Comparison of ENCODE assay signal across 18 cellular contexts in the genomic region with DNA sequence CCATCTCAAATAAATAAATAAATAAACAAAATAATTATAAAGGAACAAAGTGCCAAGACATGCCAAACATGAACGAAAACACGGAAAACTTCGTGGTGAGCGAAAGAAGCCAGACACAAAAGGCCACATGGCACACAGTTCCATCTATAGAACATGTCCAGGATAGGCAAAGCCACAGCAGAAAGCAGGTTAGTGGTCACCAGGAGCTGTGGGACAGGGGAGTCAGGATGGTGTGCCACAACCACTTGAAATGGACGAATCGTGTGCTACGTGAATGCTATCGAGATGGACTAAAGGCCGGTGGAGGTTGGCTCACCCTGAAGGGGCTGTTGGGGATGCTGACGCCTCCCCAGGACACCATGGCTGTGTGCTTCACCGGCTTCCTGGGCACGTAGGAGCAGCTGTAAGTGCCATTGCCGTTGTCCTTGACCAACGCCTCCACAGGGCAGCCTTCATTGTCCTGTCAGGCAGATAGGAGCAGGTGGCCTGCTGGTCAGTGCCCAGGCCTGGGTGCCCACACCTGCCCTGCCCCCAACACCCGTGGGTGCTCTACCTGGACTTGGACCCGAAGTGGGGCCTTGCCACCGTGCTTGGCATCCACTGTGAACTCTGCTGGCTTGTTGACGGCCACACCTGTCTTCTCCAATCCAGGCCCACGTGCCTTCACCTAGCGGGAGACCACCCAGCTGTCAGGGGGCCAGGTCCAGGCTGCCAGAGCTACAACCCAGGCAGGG. TPM values are rescaled to one million over a fixed set of nuclear protein-coding genes. Genes with fewer than 3 reads are reported as not detected.
DNase-seq lines count a peak whose midpoint lies in the region; ATAC-seq and TF ChIP-seq lines count a peak whose summit lies in the region.
"Had no signal": no experiment of that assay in that cellular context is flagged by ENCODE, and none has a peak within 500 bp of the region (broad histone marks: within the 10 kb centered on the region; RNA-seq: fewer than 3 reads in every experiment).

No MANE protein-coding gene starts in this region.

- H2AK9ac ChIP-seq in IMR-90 (replicated peaks; ENCODE audit: low read depth, low read length, poor library complexity): peak overlapping the region; percentile 65

- H3K27me3 ChIP-seq in CD4-positive, alpha-beta memory T cell (ENCODE audit: insufficient read depth, low read length): no peaks in the 10 kb centered on the region
- no peaks in the 10 kb centered on the region for H3K27me3 ChIP-seq in IMR-90 (ENCODE audit: control insufficient read depth, insufficient read depth, low read length)
- no peaks in the 10 kb centered on the region for H3K27me3 ChIP-seq in rectal smooth muscle tissue (ENCODE audit: control insufficient read depth, insufficient read depth, low read length)

- H3K27ac ChIP-seq in CD4-positive, alpha-beta memory T cell (ENCODE audit: low read depth, low read length): no peak overlapping the region
- H3K27ac ChIP-seq in IMR-90 (ENCODE audit: insufficient read depth, low read length) (no peak overlapping the region), rectal smooth muscle tissue (ENCODE audit: low read depth, low read length) (peak overlapping the region; percentile 62)

- H3K79me1 ChIP-seq in IMR-90 (ENCODE audit: low read depth in 1 of 2, low read length in 2 of 2): peaks cover 0 to 27% of the 10 kb centered on the region in 2 experiments; a peak in 1 of 4 replicates

- H3K9me1 ChIP-seq in IMR-90 (ENCODE audit: insufficient read depth, low read length): no peaks in the 10 kb centered on the region; the same call in 1 of the 2 replicates

- H4K8ac ChIP-seq in IMR-90 (ENCODE audit: low read depth in 2 of 2, low read length in 2 of 2): no peak overlapping the region

- no peak overlapping the region for H3K4ac ChIP-seq in IMR-90 (ENCODE audit: low read depth, low read length)

- H3K9ac ChIP-seq in IMR-90 (ENCODE audit: low read depth, low read length): no peak overlapping the region
- no peak overlapping the region for H3K9ac ChIP-seq in rectal smooth muscle tissue (ENCODE audit: low read length)

- 79% methylated on average over 9 of the region's 20 CpGs; no CpG with 5 or more reads in 1 of the 2 experiments for WGBS in IMR-90 (ENCODE audit: extremely low coverage in 2 of 2, insufficient read length in 1 of 2), 2 experiments

- TF ChIP-seq POLR2A in IMR-90 (IDR thresholded peaks at IDR 0.05; ENCODE audit: low read depth, low read length): no peak

- H2AK5ac ChIP-seq in IMR-90 (ENCODE audit: low read depth, low read length): no peak overlapping the region

- no peak overlapping the region for H3K56ac ChIP-seq in IMR-90 (ENCODE audit: extremely low read depth, insufficient read depth, low read length)

- no peak for DNase-seq in CD4-positive, alpha-beta memory T cell
- DNase-seq in IMR-90 (no peak), endothelial cell (ENCODE audit: low spot score) (no peak), activated T-cell treated with anti-CD3 and anti-CD28 coated beads for 4 hours (no peak), midbrain (lab: John Stamatoyannopoulos, UW) (no peak), SKM-1 (lab: John Stamatoyannopoulos, UW; ENCODE audit: unreplicated experiment) (no peak)
- no peak for DNase-seq in activated naive CD4-positive, alpha-beta T cell treated with anti-CD3 and anti-CD28 coated beads, Interleukin-2, amount 50 U/mL, for 72 hours (ENCODE audit: low spot score in 2 of 2)
- DNase-seq: AML-193; CD4-positive, CD25-positive, alpha-beta regulatory T cell; DND-41; H9; Kasumi-1; NCI-H1105 treated with DMSO at 0.1 percent for 48 hours; NCI-H187 treated with DMSO at 0.1 percent for 48 hours; NCI-H446; NCI-H774; SHP77 had no signal

- no TSS peak for BruUV-seq in IMR-90 (replicated peaks; lab: Mats Ljungman, UMichigan)

- no peak overlapping the region for H3K23ac ChIP-seq in IMR-90 (ENCODE audit: low read depth, low read length)

- dilution Hi-C loops in IMR-90 (cut with HindIII; ENCODE audit: low sequenced_read_pairs, unreplicated experiment): no loop called here

- ATAC-seq in IMR-90 (ENCODE audit: low read depth): no peak
- no peak for ATAC-seq in activated naive CD4-positive, alpha-beta T cell treated with anti-CD3 and anti-CD28 coated beads, Interleukin-2, amount 50 U/mL, for 72 hours

- H3K9me3 Mint-ChIP-seq in CD4-positive, alpha-beta memory T cell: no peaks in the 10 kb centered on the region
- no peaks in the 10 kb centered on the region for H3K9me3 Mint-ChIP-seq in endothelial cell (ENCODE audit: unreplicated experiment)
- no peaks in the 10 kb centered on the region for H3K9me3 Mint-ChIP-seq in activated naive CD4-positive, alpha-beta T cell treated with anti-CD3 and anti-CD28 coated beads, Interleukin-2, amount 50 U/mL, for 72 hours

- H4K91ac ChIP-seq in IMR-90 (ENCODE audit: insufficient read depth, low read depth, low read length): no peak overlapping the region

- in situ Hi-C loops in IMR-90 (cut with MboI; ENCODE audit: low sequenced_read_pairs): no loop called here

- H4K5ac ChIP-seq in IMR-90 (ENCODE audit: low read depth, low read length): no peak overlapping the region

- no peak overlapping the region for H2BK20ac ChIP-seq in IMR-90 (ENCODE audit: low read depth, low read length)

- H3K18ac ChIP-seq in IMR-90 (ENCODE audit: low read depth, low read length): no peak overlapping the region

- no peaks in the 10 kb centered on the region for H3K9me3 ChIP-seq in CD4-positive, alpha-beta memory T cell (ENCODE audit: control insufficient read depth in 1 of 2, low read length in 2 of 2)
- no peaks in the 10 kb centered on the region for H3K9me3 ChIP-seq in IMR-90 (ENCODE audit: control insufficient read depth, insufficient read depth, low read length)

- no peak overlapping the region for H2BK15ac ChIP-seq in IMR-90 (ENCODE audit: low read depth, low read length)

- H3K27me3 Mint-ChIP-seq in CD4-positive, alpha-beta memory T cell: no peaks in the 10 kb centered on the region
- peaks cover 6% of the 10 kb centered on the region for H3K27me3 Mint-ChIP-seq in endothelial cell (ENCODE audit: unreplicated experiment)

- CTCF ChIA-PET in CD4-positive, alpha-beta memory T cell (lab: Charles Lee; ENCODE audit: partially characterized antibody): interaction anchor here (1.9 kb wide), 1 partner anchor 11 kb away, joined by 4 read pairs; a partner anchor contains a TSS
- CTCF ChIA-PET in IMR-90 (lab: Yijun Ruan, JAX): no interaction called here

- H3K36me3 ChIP-seq in CD4-positive, alpha-beta memory T cell (ENCODE audit: insufficient read depth, low read length): peaks cover 82% of the 10 kb centered on the region
- H3K36me3 ChIP-seq in IMR-90 (ENCODE audit: control insufficient read depth, insufficient read depth, low read length) (peaks cover 89% of the 10 kb centered on the region), rectal smooth muscle tissue (ENCODE audit: control insufficient read depth, insufficient read depth, low read length) (peaks cover 43% of the 10 kb centered on the region)

- no peak overlapping the region for H3K4me2 ChIP-seq in IMR-90 (ENCODE audit: low read depth, low read length)

- no peak overlapping the region for H3K14ac ChIP-seq in IMR-90 (replicated peaks; ENCODE audit: low read depth, low read length)

- H3K4me1 Mint-ChIP-seq in CD4-positive, alpha-beta memory T cell: peaks cover 1 to 51% (median 15%) of the 10 kb centered on the region in 4 donors
- H3K4me1 Mint-ChIP-seq in endothelial cell (ENCODE audit: unreplicated experiment): no peaks in the 10 kb centered on the region

- intact Hi-C loops in CD4-positive, alpha-beta memory T cell (cut with micrococcal nuclease): no loop called here
- intact Hi-C loops in IMR-90 (cut with micrococcal nuclease): no loop called here

- no peak overlapping the region for H3K4me3 ChIP-seq in CD4-positive, alpha-beta memory T cell (ENCODE audit: low read length in 2 of 2)
- H3K4me3 ChIP-seq in IMR-90 (ENCODE audit: insufficient read depth, low read depth, low read length) (no peak overlapping the region), rectal smooth muscle tissue (ENCODE audit: low read length) (no peak overlapping the region)

- peak overlapping the region in 2 of 8 donors; percentile 32 to 43 for H3K4me3 Mint-ChIP-seq in CD4-positive, alpha-beta memory T cell
- H3K4me3 Mint-ChIP-seq in endothelial cell (ENCODE audit: unreplicated experiment): no peak overlapping the region

- peaks cover 11 to 36% of the 10 kb centered on the region in 2 donors for H3K36me3 Mint-ChIP-seq in CD4-positive, alpha-beta memory T cell
- H3K36me3 Mint-ChIP-seq in endothelial cell (ENCODE audit: low read depth, unreplicated experiment): peaks cover 6% of the 10 kb centered on the region
- peaks cover 0 to 7% of the 10 kb centered on the region in 2 donors for H3K36me3 Mint-ChIP-seq in activated naive CD4-positive, alpha-beta T cell treated with anti-CD3 and anti-CD28 coated beads, Interleukin-2, amount 50 U/mL, for 72 hours

- no peak overlapping the region for H2BK5ac ChIP-seq in IMR-90 (ENCODE audit: low read depth, low read length, poor library complexity, severe bottlenecking)

- H2BK120ac ChIP-seq in IMR-90 (ENCODE audit: low read depth, low read length): no peak overlapping the region

- POLR2A ChIA-PET in CD4-positive, alpha-beta memory T cell (lab: Charles Lee; ENCODE audit: partially characterized antibody): interaction anchor here (0.9 to 10.9 kb wide), 2 partner anchors 11 to 16 kb away, joined by 3 to 245 read pairs; no protein-coding TSS in a partner anchor
- POLR2A ChIA-PET in IMR-90 (lab: Charles Lee; ENCODE audit: unreplicated experiment): no interaction called here

- H4K20me1 ChIP-seq in IMR-90 (ENCODE audit: insufficient read depth, low read length): peaks cover 99% of the 10 kb centered on the region

- peaks cover 81% of the 10 kb centered on the region for H3K4me1 ChIP-seq in CD4-positive, alpha-beta memory T cell (ENCODE audit: insufficient read depth, low read length)
- peaks cover 7% of the 10 kb centered on the region for H3K4me1 ChIP-seq in IMR-90 (ENCODE audit: control insufficient read depth, insufficient read depth, low read length)
- H3K4me1 ChIP-seq in rectal smooth muscle tissue (ENCODE audit: control insufficient read depth, insufficient read depth, low read length): peaks cover 19% of the 10 kb centered on the region

- peak overlapping the region in 6 of 7 donors; percentile 25 to 85 (median 54) for H3K27ac Mint-ChIP-seq in CD4-positive, alpha-beta memory T cell
- H3K27ac Mint-ChIP-seq in endothelial cell (ENCODE audit: unreplicated experiment): peak overlapping the region; percentile 74
- no peak overlapping the region for H3K27ac Mint-ChIP-seq in activated naive CD4-positive, alpha-beta T cell treated with anti-CD3 and anti-CD28 coated beads, Interleukin-2, amount 50 U/mL, for 72 hours

- peak overlapping the region; percentile 43 for H2AFZ ChIP-seq in IMR-90 (replicated peaks; ENCODE audit: low read length, poor library complexity)

- TF ChIP-seq RAD21 in IMR-90 (IDR thresholded peaks at IDR 0.05; ENCODE audit: low read length): no peak

- TF ChIP-seq CTCF in IMR-90 (conservative IDR thresholded peaks at IDR 0.05; ENCODE audit: low read depth, low read length) (no peak), endothelial cell (IDR thresholded peaks at IDR 0.05; ENCODE audit: unreplicated experiment) (no peak)

RNA-seq across cellular contexts. Expression of a gene that starts 10.6 kb away (rescaled TPM):
- 100 to 1,000 TPM; 839 to 871 TPM for total RNA-seq in CD4-positive, alpha-beta memory T cell
- polyA plus RNA-seq in CD4-positive, alpha-beta memory T cell: 100 to 1,000 TPM in 1 of 2 donors, 10 to 100 TPM in 1; 87.4 to 683 TPM
- 1,356 and 1,443 TPM in 2 replicates for total RNA-seq in IMR-90 (2012; rRNA removed)
- 1,357 and 1,435 TPM in 2 replicates for polyA plus RNA-seq in IMR-90 (2012; rRNA removed)
- polyA plus RNA-seq in IMR-90 (2012; cell fraction: cytosol; rRNA removed): 639 and 1,121 TPM in 2 replicates
- polyA plus RNA-seq in IMR-90 (2012; cell fraction: nucleus; rRNA removed; ENCODE audit: low replicate concordance): 2,032 and 4,690 TPM in 2 replicates
- total RNA-seq in endothelial cell (ENCODE audit: unreplicated experiment): 1,022 TPM
- total RNA-seq in activated naive CD4-positive, alpha-beta T cell treated with anti-CD3 and anti-CD28 coated beads, Interleukin-2, amount 50 U/mL, for 72 hours: 100 to 1,000 TPM; 690 to 932 TPM

RNA-seq across cellular contexts. Expression of a gene that starts 15.2 kb away (rescaled TPM):
- 10 to 100 TPM; 84.3 to 88.7 TPM for total RNA-seq in CD4-positive, alpha-beta memory T cell
- 10 to 100 TPM; 30.3 to 38.2 TPM for polyA plus RNA-seq in CD4-positive, alpha-beta memory T cell
- total RNA-seq in IMR-90 (2012; rRNA removed) (9.9 and 11.4 TPM in 2 replicates), endothelial cell (ENCODE audit: unreplicated experiment) (44.7 TPM)
- 68.8 and 80.6 TPM in 2 replicates for polyA plus RNA-seq in IMR-90 (2012; rRNA removed)
- 53.8 and 120 TPM in 2 replicates for polyA plus RNA-seq in IMR-90 (2012; cell fraction: cytosol; rRNA removed)
- polyA plus RNA-seq in IMR-90 (2012; cell fraction: nucleus; rRNA removed; ENCODE audit: low replicate concordance): 118 and 134 TPM in 2 replicates
- 10 to 100 TPM; 79.3 to 83.0 TPM for total RNA-seq in activated naive CD4-positive, alpha-beta T cell treated with anti-CD3 and anti-CD28 coated beads, Interleukin-2, amount 50 U/mL, for 72 hours

RNA-seq across cellular contexts. Expression of a gene that starts 34.3 kb away (rescaled TPM):
- total RNA-seq in CD4-positive, alpha-beta memory T cell: 1,000 to 10,000 TPM; 5,157 to 5,386 TPM
- polyA plus RNA-seq in CD4-positive, alpha-beta memory T cell: 1,000 to 10,000 TPM; 4,018 to 5,740 TPM
- 1,582 and 1,900 TPM in 2 replicates for total RNA-seq in IMR-90 (2012; rRNA removed)
- 4,696 and 7,467 TPM in 2 replicates for polyA plus RNA-seq in IMR-90 (2012; rRNA removed)
- 1,699 and 6,181 TPM in 2 replicates for polyA plus RNA-seq in IMR-90 (2012; cell fraction: cytosol; rRNA removed)
- 2,396 and 4,012 TPM in 2 replicates for polyA plus RNA-seq in IMR-90 (2012; cell fraction: nucleus; rRNA removed; ENCODE audit: low replicate concordance)
- 3,704 TPM for total RNA-seq in endothelial cell (ENCODE audit: unreplicated experiment)
- total RNA-seq in activated naive CD4-positive, alpha-beta T cell treated with anti-CD3 and anti-CD28 coated beads, Interleukin-2, amount 50 U/mL, for 72 hours: 1,000 to 10,000 TPM; 1,357 to 2,520 TPM

RNA-seq across cellular contexts. Expression of a gene that starts 45.2 kb away (rescaled TPM):
- total RNA-seq in CD4-positive, alpha-beta memory T cell: 10 to 100 TPM; 25.3 to 26.3 TPM
- polyA plus RNA-seq in CD4-positive, alpha-beta memory T cell: 10 to 100 TPM; 14.0 to 16.2 TPM
- total RNA-seq in IMR-90 (2012; rRNA removed): 42.5 and 51.4 TPM in 2 replicates
- polyA plus RNA-seq in IMR-90 (2012; rRNA removed): 54.7 and 55.5 TPM in 2 replicates
- polyA plus RNA-seq in IMR-90 (2012; cell fraction: cytosol; rRNA removed): 29.9 and 61.9 TPM in 2 replicates
- polyA plus RNA-seq in IMR-90 (2012; cell fraction: nucleus; rRNA removed; ENCODE audit: low replicate concordance): 29.2 and 61.8 TPM in 2 replicates
- total RNA-seq in endothelial cell (ENCODE audit: unreplicated experiment): 38.6 TPM
- 10 to 100 TPM; 14.7 to 20.6 TPM for total RNA-seq in activated naive CD4-positive, alpha-beta T cell treated with anti-CD3 and anti-CD28 coated beads, Interleukin-2, amount 50 U/mL, for 72 hours

RNA-seq across cellular contexts. Expression of a gene that starts 47.5 kb away (rescaled TPM):
- 100 to 1,000 TPM; 139 to 141 TPM for total RNA-seq in CD4-positive, alpha-beta memory T cell
- polyA plus RNA-seq in CD4-positive, alpha-beta memory T cell: 10 to 100 TPM; 47.3 to 48.2 TPM
- 4.4 and 4.8 TPM in 2 replicates for total RNA-seq in IMR-90 (2012; rRNA removed)
- polyA plus RNA-seq in IMR-90 (2012; rRNA removed): 24.4 and 26.6 TPM in 2 replicates
- polyA plus RNA-seq in IMR-90 (2012; cell fraction: cytosol; rRNA removed): 11.7 and 12.2 TPM in 2 replicates
- 146 and 212 TPM in 2 replicates for polyA plus RNA-seq in IMR-90 (2012; cell fraction: nucleus; rRNA removed; ENCODE audit: low replicate concordance)
- total RNA-seq in endothelial cell (ENCODE audit: unreplicated experiment): 56.4 TPM
- 10 to 100 TPM; 24.7 to 62.4 TPM for total RNA-seq in activated naive CD4-positive, alpha-beta T cell treated with anti-CD3 and anti-CD28 coated beads, Interleukin-2, amount 50 U/mL, for 72 hours

Comparison
In these comparisons a context has a peak if more than half of its experiments do, and no peak if none do; other contexts are left out.
1. H3K27ac Mint-ChIP-seq: peak in CD4-positive, alpha-beta memory T cell (6 of 7) and endothelial cell (single experiment); none in activated naive CD4-positive, alpha-beta T cell treated with anti-CD3 and anti-CD28 coated beads, Interleukin-2, amount 50 U/mL, for 72 hours (0 of 2).